Comparison of ENCODE assay signal across 19 cellular contexts in genomic region chr18:65435529-65435928, GRCh38.
"Had no signal": no experiment of that assay in that cellular context is flagged by ENCODE, and none has a peak within 500 bp of the region (broad histone marks: within the 10 kb centered on the region; RNA-seq: fewer than 3 reads in every experiment).

No MANE protein-coding gene starts in this region.

- DNase-seq: activated B cell treated with CpG ODN at 0.5 μM for 24 hours; activated CD4-positive, alpha-beta T cell treated with anti-CD3 and anti-CD28 coated beads for 48 hours; activated CD8-positive, alpha-beta T cell treated with anti-CD3 and anti-CD28 coated beads for 36 hours; activated gamma-delta T cell; activated T-cell treated with anti-CD3 and anti-CD28 coated beads, Interleukin-2, amount 50 U/mL, for 48 hours; amniotic stem cell; hippocampal formation; kidney; left ventricle myocardium superior; natural killer cell; nucleus accumbens; posterior cingulate gyrus; right cardiac atrium; stimulated activated CD4-positive, alpha-beta T cell treated with anti-CD3 and anti-CD28 coated beads, Interleukin-15, amount 100 ng/mL, for 24 hours; stimulated activated CD4-positive, alpha-beta T cell treated with anti-CD3 and anti-CD28 coated beads, Interleukin-4, amount 100 ng/mL, for 1 hour; stimulated activated naive B cell treated with anti-CD40 and anti-IgM and Interleukin-4, amounts not matched to agents 10 μg/mL and 1 μg/mL and 100 μg/mL, for 72 hours; thyroid gland had no signal

- H3K36me3 ChIP-seq: esophagus muscularis mucosa, thyroid gland had no signal

- H3K27me3 ChIP-seq: esophagus muscularis mucosa, thyroid gland had no signal

- H3K9me3 ChIP-seq: esophagus muscularis mucosa, thyroid gland had no signal

- H3K27ac ChIP-seq: esophagus muscularis mucosa, skin epidermis, thyroid gland had no signal

- H3K4me3 ChIP-seq: esophagus muscularis mucosa, skin epidermis, thyroid gland had no signal
